Comparison of ENCODE assay signal across 25 cellular contexts in genomic region chr10:114650831-114651230, GRCh38.
"Had no signal": no experiment of that assay in that cellular context is flagged by ENCODE, and none has a peak within 500 bp of the region (broad histone marks: within the 10 kb centered on the region; RNA-seq: fewer than 3 reads in every experiment).

No MANE protein-coding gene starts in this region.

- DNase-seq: activated CD4-positive, alpha-beta memory T cell treated with anti-CD3 and anti-CD28 coated beads, Interleukin-2, amount 10 ng/mL, durations not matched to agents 7 days and 5 days; activated CD4-positive, alpha-beta T cell treated with anti-CD3 and anti-CD28 coated beads, Interleukin-2, amount 10 ng/mL, durations not matched to agents 7 days and 5 days; activated CD4-positive, CD25-positive, alpha-beta regulatory T cell treated with anti-CD3 and anti-CD28 coated beads, Interleukin-2, amount 50 U/mL, for 72 hours; activated CD8-positive, alpha-beta memory T cell treated with anti-CD3 and anti-CD28 coated beads, Interleukin-2, amount 50 U/mL, for 48 hours; activated gamma-delta T cell treated with Interleukin-2 at 50 U/mL for 16 hours; activated naive CD4-positive, alpha-beta T cell treated with anti-CD3 and anti-CD28 coated beads, Interleukin-2, amount 50 U/mL, for 16 hours; activated T-cell treated with anti-CD3 and anti-CD28 coated beads, Interleukin-2, amount 50 U/mL, for 24 hours; amniotic stem cell; effector CD8-positive, alpha-beta T cell; hippocampal formation; immature natural killer cell; kidney; naive B cell; nephron progenitor cell; sigmoid colon; small intestine; stimulated activated CD4-positive, alpha-beta T cell treated with anti-CD3 and anti-CD28 coated beads, Interleukin-4, amount 100 ng/mL, for 24 hours; T-helper 2 cell; thyroid gland; upper lobe of right lung had no signal

- H3K4me3 Mint-ChIP-seq: activated CD4-positive, alpha-beta memory T cell treated with anti-CD3 and anti-CD28 coated beads, Interleukin-2, amount 10 ng/mL, durations not matched to agents 7 days and 5 days; activated CD4-positive, alpha-beta T cell treated with anti-CD3 and anti-CD28 coated beads, Interleukin-2, amount 10 ng/mL, durations not matched to agents 7 days and 5 days; activated T-cell treated with anti-CD3 and anti-CD28 coated beads, Interleukin-2, amount 50 U/mL, for 24 hours; central memory CD8-positive, alpha-beta T cell; immature natural killer cell; naive B cell; nephron progenitor cell; stimulated activated effector memory CD8-positive, alpha-beta T cell treated with anti-CD3 and anti-CD28 coated beads, Interleukin-12 subunit alpha, Interleukin-12 subunit beta, amount 100 ng/mL, for 72 hours; stimulated activated naive CD8-positive, alpha-beta T cell treated with anti-CD3 and anti-CD28 coated beads, Interleukin-15, Interleukin-2, amounts not matched to agents 100 ng/mL and 50 ng/mL, for 24 hours had no signal

- H3K36me3 Mint-ChIP-seq: immature natural killer cell; naive B cell; stimulated activated effector memory CD8-positive, alpha-beta T cell treated with anti-CD3 and anti-CD28 coated beads, Interleukin-12 subunit alpha, Interleukin-12 subunit beta, amount 100 ng/mL, for 72 hours had no signal

- H3K27me3 ChIP-seq: breast epithelium, neutrophil, sigmoid colon, thyroid gland, upper lobe of right lung had no signal

- H3K36me3 ChIP-seq: breast epithelium, neutrophil, sigmoid colon, thyroid gland, upper lobe of right lung had no signal

- ATAC-seq: stimulated activated effector memory CD8-positive, alpha-beta T cell treated with anti-CD3 and anti-CD28 coated beads, Interleukin-12 subunit alpha, Interleukin-12 subunit beta, amount 100 ng/mL, for 72 hours; upper lobe of right lung had no signal

- H3K27ac ChIP-seq: neutrophil, sigmoid colon had no signal

- H3K9me3 ChIP-seq: breast epithelium, neutrophil, sigmoid colon, thyroid gland, upper lobe of right lung had no signal

- H3K4me3 ChIP-seq: breast epithelium, sigmoid colon, thyroid gland, upper lobe of right lung had no signal

- H3K9me3 Mint-ChIP-seq: activated CD4-positive, alpha-beta memory T cell treated with anti-CD3 and anti-CD28 coated beads, Interleukin-2, amount 10 ng/mL, durations not matched to agents 7 days and 5 days; activated CD4-positive, alpha-beta T cell treated with anti-CD3 and anti-CD28 coated beads, Interleukin-2, amount 10 ng/mL, durations not matched to agents 7 days and 5 days; activated T-cell treated with anti-CD3 and anti-CD28 coated beads, Interleukin-2, amount 50 U/mL, for 24 hours; central memory CD8-positive, alpha-beta T cell; immature natural killer cell; naive B cell; nephron progenitor cell; stimulated activated effector memory CD8-positive, alpha-beta T cell treated with anti-CD3 and anti-CD28 coated beads, Interleukin-12 subunit alpha, Interleukin-12 subunit beta, amount 100 ng/mL, for 72 hours; stimulated activated naive CD8-positive, alpha-beta T cell treated with anti-CD3 and anti-CD28 coated beads, Interleukin-15, Interleukin-2, amounts not matched to agents 100 ng/mL and 50 ng/mL, for 24 hours had no signal

- H3K4me1 ChIP-seq: breast epithelium had no signal

- H3K27ac Mint-ChIP-seq: activated CD4-positive, alpha-beta memory T cell treated with anti-CD3 and anti-CD28 coated beads, Interleukin-2, amount 10 ng/mL, durations not matched to agents 7 days and 5 days; activated CD4-positive, alpha-beta T cell treated with anti-CD3 and anti-CD28 coated beads, Interleukin-2, amount 10 ng/mL, durations not matched to agents 7 days and 5 days; activated T-cell treated with anti-CD3 and anti-CD28 coated beads, Interleukin-2, amount 50 U/mL, for 24 hours; immature natural killer cell; naive B cell; nephron progenitor cell; stimulated activated effector memory CD8-positive, alpha-beta T cell treated with anti-CD3 and anti-CD28 coated beads, Interleukin-12 subunit alpha, Interleukin-12 subunit beta, amount 100 ng/mL, for 72 hours; stimulated activated naive CD8-positive, alpha-beta T cell treated with anti-CD3 and anti-CD28 coated beads, Interleukin-15, Interleukin-2, amounts not matched to agents 100 ng/mL and 50 ng/mL, for 24 hours had no signal

- H3K27me3 Mint-ChIP-seq: activated CD4-positive, alpha-beta T cell treated with anti-CD3 and anti-CD28 coated beads, Interleukin-2, amount 10 ng/mL, durations not matched to agents 7 days and 5 days; activated T-cell treated with anti-CD3 and anti-CD28 coated beads, Interleukin-2, amount 50 U/mL, for 24 hours; central memory CD8-positive, alpha-beta T cell; naive B cell; stimulated activated naive CD8-positive, alpha-beta T cell treated with anti-CD3 and anti-CD28 coated beads, Interleukin-15, Interleukin-2, amounts not matched to agents 100 ng/mL and 50 ng/mL, for 24 hours had no signal

- H3K4me1 Mint-ChIP-seq: central memory CD8-positive, alpha-beta T cell; immature natural killer cell; naive B cell; nephron progenitor cell; stimulated activated effector memory CD8-positive, alpha-beta T cell treated with anti-CD3 and anti-CD28 coated beads, Interleukin-12 subunit alpha, Interleukin-12 subunit beta, amount 100 ng/mL, for 72 hours had no signal
